Comparison of ENCODE assay signal across 10 cellular contexts in the genomic region with DNA sequence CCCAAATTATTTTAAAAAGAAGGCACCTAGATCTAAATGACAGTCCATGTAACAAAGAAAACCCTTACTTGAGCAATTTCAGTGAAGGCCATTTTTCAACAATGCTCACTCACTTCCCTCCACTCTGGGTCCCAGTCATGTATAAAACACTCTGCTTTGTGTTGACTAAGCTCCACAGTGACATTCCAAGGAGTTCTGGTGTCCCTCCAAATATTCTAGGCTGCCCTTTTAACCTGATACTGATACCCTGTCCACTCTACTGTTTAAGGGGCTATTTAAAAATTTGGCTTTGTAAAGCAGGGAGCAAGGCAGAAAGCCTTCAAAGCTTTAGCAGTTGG.
DNase-seq lines count a peak whose midpoint lies in the region; ATAC-seq, FAIRE-seq and TF ChIP-seq lines count a peak whose summit lies in the region.
"Had no signal": no experiment of that assay in that cellular context is flagged by ENCODE, and none has a peak within 500 bp of the region (broad histone marks: within the 10 kb centered on the region; RNA-seq: fewer than 3 reads in every experiment).

No MANE protein-coding gene starts in this region.

- H3K27ac ChIP-seq in breast epithelium: peak overlapping the region; percentile 14 to 65
- H3K27ac ChIP-seq in small intestine (ENCODE audit: low read depth in 1 of 2, low read length in 1 of 2): peak overlapping the region; percentile 95

- CTCF ChIA-PET in activated CD8-positive, alpha-beta T cell treated with anti-CD3 and anti-CD28 coated beads, Interleukin-2, amount 10 ng/mL, durations not matched to agents 7 days and 5 days (lab: Charles Lee): interaction anchor here (0.9 to 8.0 kb wide), 42 partner anchors 9 to 545 kb away, joined by 3 to 177 read pairs (median 7); partner anchors contain the start of gene GADD45A

- H3K27me3 ChIP-seq in breast epithelium (no peaks in the 10 kb centered on the region), small intestine (ENCODE audit: control insufficient read depth in 2 of 2, insufficient read depth in 2 of 2, low read length in 2 of 2) (no peaks in the 10 kb centered on the region)

- H3K27ac Mint-ChIP-seq in T-helper 17 cell: no peak overlapping the region
- H3K27ac Mint-ChIP-seq in activated CD8-positive, alpha-beta T cell treated with anti-CD3 and anti-CD28 coated beads, Interleukin-2, amount 10 ng/mL, durations not matched to agents 7 days and 5 days: no peak overlapping the region
- H3K27ac Mint-ChIP-seq: effector memory CD8-positive, alpha-beta T cell had no signal

- no peaks in the 10 kb centered on the region for H3K9me3 ChIP-seq in breast epithelium
- H3K9me3 ChIP-seq in small intestine (ENCODE audit: control insufficient read depth, low read depth): no peaks in the 10 kb centered on the region
- H3K9me3 ChIP-seq in T-helper 17 cell (ENCODE audit: control insufficient read depth, low read length, poor library complexity, severe bottlenecking): peaks cover 2% of the 10 kb centered on the region

- FAIRE-seq in small intestine (lab: Jason Lieb, UNC): no peak
- FAIRE-seq: H1 had no signal

- no peak for TF ChIP-seq POLR2A in breast epithelium (IDR thresholded peaks at IDR 0.05)

- no peaks in the 10 kb centered on the region for H3K36me3 Mint-ChIP-seq in T-helper 17 cell (ENCODE audit: low read depth)
- H3K36me3 Mint-ChIP-seq in activated CD8-positive, alpha-beta T cell treated with anti-CD3 and anti-CD28 coated beads, Interleukin-2, amount 10 ng/mL, durations not matched to agents 7 days and 5 days (ENCODE audit: low read depth): no peaks in the 10 kb centered on the region

- POLR2A ChIA-PET in activated CD8-positive, alpha-beta T cell treated with anti-CD3 and anti-CD28 coated beads, Interleukin-2, amount 10 ng/mL, durations not matched to agents 7 days and 5 days (lab: Charles Lee): interaction anchor here (0.7 to 0.9 kb wide), 3 partner anchors 74 to 193 kb away, joined by 3 to 4 read pairs (median 3); partner anchors contain the start of gene GADD45A

- peaks cover under 1% of the 10 kb centered on the region for H3K4me1 Mint-ChIP-seq in T-helper 17 cell
- peaks cover 1% of the 10 kb centered on the region for H3K4me1 Mint-ChIP-seq in activated CD8-positive, alpha-beta T cell treated with anti-CD3 and anti-CD28 coated beads, Interleukin-2, amount 10 ng/mL, durations not matched to agents 7 days and 5 days (ENCODE audit: low read depth)

- H3K9me3 Mint-ChIP-seq in activated CD8-positive, alpha-beta T cell treated with anti-CD3 and anti-CD28 coated beads, Interleukin-2, amount 10 ng/mL, durations not matched to agents 7 days and 5 days (ENCODE audit: insufficient read depth): no peaks in the 10 kb centered on the region
- H3K9me3 Mint-ChIP-seq: effector memory CD8-positive, alpha-beta T cell had no signal

- H3K27me3 Mint-ChIP-seq in T-helper 17 cell: peaks cover 41% of the 10 kb centered on the region
- peaks cover 17% of the 10 kb centered on the region for H3K27me3 Mint-ChIP-seq in activated CD8-positive, alpha-beta T cell treated with anti-CD3 and anti-CD28 coated beads, Interleukin-2, amount 10 ng/mL, durations not matched to agents 7 days and 5 days (ENCODE audit: low read depth)

- peaks cover 0 to 2% of the 10 kb centered on the region in 2 donors for H3K4me1 ChIP-seq in breast epithelium
- peaks cover 8 to 30% of the 10 kb centered on the region in 2 donors for H3K4me1 ChIP-seq in small intestine (ENCODE audit: control insufficient read depth in 2 of 2, insufficient read depth in 1 of 2, low read depth in 1 of 2, low read length in 1 of 2)

- ATAC-seq in GM19463 (IDR thresholded peaks at IDR 0.05; ENCODE audit: unreplicated experiment): peak; percentile 10
- peak; percentile 13 for ATAC-seq in HG03103 (IDR thresholded peaks at IDR 0.05; ENCODE audit: low read depth, unreplicated experiment)
- no peak for ATAC-seq in T-helper 17 cell
- no peak for ATAC-seq in activated CD8-positive, alpha-beta T cell treated with anti-CD3 and anti-CD28 coated beads, Interleukin-2, amount 10 ng/mL, durations not matched to agents 7 days and 5 days

- H3K4me3 ChIP-seq in breast epithelium (no peak overlapping the region), small intestine (ENCODE audit: low read depth in 1 of 2, low read length in 2 of 2) (no peak overlapping the region)

- intact Hi-C loops in breast epithelium (cut with DNase I; ENCODE audit: low total_unique reads): loop anchor here (1.0 to 10.0 kb wide), 2 partner anchors 8 to 225 kb away; no protein-coding TSS in a partner anchor

- DNase-seq in breast epithelium (ENCODE audit: low spot score in 2 of 2) (no peak), small intestine (no peak), NCI-H1436 (lab: John Stamatoyannopoulos, UW) (no peak), T-helper 17 cell (no peak), iPS-NIHi7 (ENCODE audit: extremely low spot score) (no peak)
- no peak for DNase-seq in activated CD8-positive, alpha-beta T cell treated with anti-CD3 and anti-CD28 coated beads, Interleukin-2, amount 10 ng/mL, durations not matched to agents 7 days and 5 days

- no peak overlapping the region for H3K4me3 Mint-ChIP-seq in T-helper 17 cell
- H3K4me3 Mint-ChIP-seq in activated CD8-positive, alpha-beta T cell treated with anti-CD3 and anti-CD28 coated beads, Interleukin-2, amount 10 ng/mL, durations not matched to agents 7 days and 5 days: no peak overlapping the region
- H3K4me3 Mint-ChIP-seq: effector memory CD8-positive, alpha-beta T cell had no signal

- H3K36me3 ChIP-seq in breast epithelium (no peaks in the 10 kb centered on the region), small intestine (ENCODE audit: control insufficient read depth in 2 of 2, insufficient read depth in 2 of 2, low read length in 2 of 2) (peaks cover 0 to 2% of the 10 kb centered on the region in 2 donors)

- no peak for TF ChIP-seq CTCF in breast epithelium (IDR thresholded peaks at IDR 0.05)

Comparison
In these comparisons a context has a peak if more than half of its experiments do, and no peak if none do; other contexts are left out.
1. ATAC-seq: peak in GM19463 (single experiment) and HG03103 (single experiment); none in T-helper 17 cell (single experiment) and activated CD8-positive, alpha-beta T cell treated with anti-CD3 and anti-CD28 coated beads, Interleukin-2, amount 10 ng/mL, durations not matched to agents 7 days and 5 days (single experiment).